ENCODE assay signal across 8 cellular contexts in the genomic region with DNA sequence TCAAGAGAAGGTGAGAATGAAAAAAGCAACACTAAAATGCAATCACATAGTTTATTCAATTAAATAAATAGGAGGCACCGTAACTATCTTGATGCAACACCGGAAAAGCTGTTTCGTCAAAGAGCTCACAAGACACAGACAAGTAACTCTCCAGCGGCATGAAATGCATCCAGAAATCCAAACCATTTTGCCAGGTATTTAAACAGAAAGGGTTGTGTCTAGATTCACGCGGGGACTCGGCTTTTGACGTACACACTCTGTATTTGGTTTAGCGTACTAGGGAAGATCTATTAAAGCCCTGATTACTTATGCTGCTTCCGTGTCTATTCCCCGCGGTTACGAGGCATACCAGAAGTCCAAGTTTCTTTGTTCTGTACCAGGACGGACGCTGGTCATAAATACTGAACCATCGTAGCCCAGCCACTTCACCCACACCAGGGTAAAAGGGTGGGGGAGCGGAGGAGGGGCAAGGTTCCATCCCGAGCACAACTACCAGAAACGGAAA. TPM values are rescaled to one million over a fixed set of nuclear protein-coding genes. Genes with fewer than 3 reads are reported as not detected.
DNase-seq lines count a peak whose midpoint lies in the region; ATAC-seq and TF ChIP-seq lines count a peak whose summit lies in the region.

No MANE protein-coding gene starts in this region.

- no peaks in the 10 kb centered on the region for H3K9me2 ChIP-seq in Loucy (replicated peaks; ENCODE audit: low read depth, low read length)

- DNase-seq in BE2C (no peak), fibroblast of peridontal ligament (ENCODE audit: extremely low read depth) (peak; percentile 81), omental fat pad (ENCODE audit: low spot score) (no peak)
- peak; percentile 51 for DNase-seq in activated CD8-positive, alpha-beta T cell treated with anti-CD3 and anti-CD28 coated beads, Interleukin-2, amount 10 ng/mL, durations not matched to agents 7 days and 5 days

- H3K36me3 Mint-ChIP-seq in activated CD8-positive, alpha-beta T cell treated with anti-CD3 and anti-CD28 coated beads, Interleukin-2, amount 10 ng/mL, durations not matched to agents 7 days and 5 days (ENCODE audit: low read depth): peaks cover 26% of the 10 kb centered on the region

- H3K36me3 ChIP-seq in BE2C (peaks cover 4% of the 10 kb centered on the region), Loucy (ENCODE audit: insufficient read depth, low read length) (no peaks in the 10 kb centered on the region)

- peaks cover 43% of the 10 kb centered on the region for H3K4me1 Mint-ChIP-seq in activated CD8-positive, alpha-beta T cell treated with anti-CD3 and anti-CD28 coated beads, Interleukin-2, amount 10 ng/mL, durations not matched to agents 7 days and 5 days (ENCODE audit: low read depth)

- peak overlapping the region; percentile 68; the same call in 1 of the 2 replicates for H2AFZ ChIP-seq in Loucy (ENCODE audit: low read length)

- peak overlapping the region; percentile 96 for H3K27ac Mint-ChIP-seq in activated CD8-positive, alpha-beta T cell treated with anti-CD3 and anti-CD28 coated beads, Interleukin-2, amount 10 ng/mL, durations not matched to agents 7 days and 5 days

- no peaks in the 10 kb centered on the region for H3K9me3 Mint-ChIP-seq in activated CD8-positive, alpha-beta T cell treated with anti-CD3 and anti-CD28 coated beads, Interleukin-2, amount 10 ng/mL, durations not matched to agents 7 days and 5 days (ENCODE audit: insufficient read depth)

- CTCF ChIA-PET in activated CD8-positive, alpha-beta T cell treated with anti-CD3 and anti-CD28 coated beads, Interleukin-2, amount 10 ng/mL, durations not matched to agents 7 days and 5 days (lab: Charles Lee): interaction anchor here (0.6 to 2.7 kb wide), 3 partner anchors 24 to 230 kb away, joined by 3 to 9 read pairs (median 4); a partner anchor contains a TSS

- no peaks in the 10 kb centered on the region for H3K27me3 Mint-ChIP-seq in activated CD8-positive, alpha-beta T cell treated with anti-CD3 and anti-CD28 coated beads, Interleukin-2, amount 10 ng/mL, durations not matched to agents 7 days and 5 days (ENCODE audit: low read depth)

- H3K27me3 ChIP-seq in BE2C (no peaks in the 10 kb centered on the region), Loucy (ENCODE audit: insufficient read depth, low read length, poor library complexity, severe bottlenecking) (no peaks in the 10 kb centered on the region)

- H3K4me2 ChIP-seq in Loucy (ENCODE audit: low read depth, low read length, poor library complexity, severe bottlenecking): peak overlapping the region; percentile 98

- H3K4me3 Mint-ChIP-seq in activated CD8-positive, alpha-beta T cell treated with anti-CD3 and anti-CD28 coated beads, Interleukin-2, amount 10 ng/mL, durations not matched to agents 7 days and 5 days: peak overlapping the region; percentile 88

- H3K4me1 ChIP-seq in BE2C (peaks cover 6% of the 10 kb centered on the region; the same call in 1 of the 2 replicates), Loucy (ENCODE audit: insufficient read depth, low read length, poor library complexity, severe bottlenecking) (peaks cover 42% of the 10 kb centered on the region)

- ATAC-seq in GM18517 (IDR thresholded peaks at IDR 0.05; ENCODE audit: unreplicated experiment) (peak; percentile 10), omental fat pad (ENCODE audit: low FRiP score) (peak; percentile 35), GM18870 (IDR thresholded peaks at IDR 0.05; ENCODE audit: unreplicated experiment) (no peak), HG02759 (IDR thresholded peaks at IDR 0.05; ENCODE audit: unreplicated experiment) (no peak)
- peak; percentile 5 for ATAC-seq in activated CD8-positive, alpha-beta T cell treated with anti-CD3 and anti-CD28 coated beads, Interleukin-2, amount 10 ng/mL, durations not matched to agents 7 days and 5 days

- TF ChIP-seq CTCF in BE2C (IDR thresholded peaks at IDR 0.05; ENCODE audit: low read depth, low read length) (no peak), Loucy (conservative IDR thresholded peaks at IDR 0.05; ENCODE audit: low read length) (no peak), omental fat pad (IDR thresholded peaks at IDR 0.05) (no peak)

- H4K20me1 ChIP-seq in Loucy (ENCODE audit: insufficient read depth, low read length, poor library complexity, severe bottlenecking): peaks cover 55% of the 10 kb centered on the region

- POLR2A ChIA-PET in activated CD8-positive, alpha-beta T cell treated with anti-CD3 and anti-CD28 coated beads, Interleukin-2, amount 10 ng/mL, durations not matched to agents 7 days and 5 days (lab: Charles Lee): interaction anchor here (1.0 to 4.0 kb wide), 10 partner anchors 9 to 903 kb away, joined by 3 to 33 read pairs (median 5); a partner anchor contains a TSS

- no peaks in the 10 kb centered on the region for H3F3A ChIP-seq in Loucy (ENCODE audit: low read depth)

- peaks cover 56% of the 10 kb centered on the region for H3K79me2 ChIP-seq in Loucy (ENCODE audit: insufficient read depth, low read length)

- peak overlapping the region; percentile 84 for H3K9ac ChIP-seq in Loucy (ENCODE audit: low read depth, low read length, poor library complexity, severe bottlenecking)

- H3K4me3 ChIP-seq in BE2C (ENCODE audit: low read depth, low read length) (peak overlapping the region; percentile 95), Loucy (ENCODE audit: low read length, poor library complexity, severe bottlenecking) (peak overlapping the region; percentile 78)

- no peaks in the 10 kb centered on the region for H3K9me3 ChIP-seq in BE2C
- no peaks in the 10 kb centered on the region for H3K9me3 ChIP-seq in Loucy (ENCODE audit: insufficient read depth, low read depth, low read length)

RNA-seq across cellular contexts. Expression of a gene that starts 0.7 kb away (rescaled TPM):
- 36.8 TPM for polyA plus RNA-seq in BE2C (2012; ENCODE audit: insufficient read depth, insufficient read length, low read depth)
- total RNA-seq in activated CD8-positive, alpha-beta T cell treated with anti-CD3 and anti-CD28 coated beads, Interleukin-2, amount 10 ng/mL, durations not matched to agents 7 days and 5 days: 10 to 100 TPM; 69.0 to 74.8 TPM
- total RNA-seq in omental fat pad: 100 to 1,000 TPM; 102 to 162 (median 132) TPM

RNA-seq across cellular contexts. Expression of a gene that starts 31.1 kb away (rescaled TPM):
- 92.7 TPM for polyA plus RNA-seq in BE2C (2012; ENCODE audit: insufficient read depth, insufficient read length, low read depth)
- total RNA-seq in activated CD8-positive, alpha-beta T cell treated with anti-CD3 and anti-CD28 coated beads, Interleukin-2, amount 10 ng/mL, durations not matched to agents 7 days and 5 days: 100 to 1,000 TPM; 123 to 127 TPM
- 10 to 100 TPM; 22.4 to 38.6 (median 28.7) TPM for total RNA-seq in omental fat pad

Comparison
In these comparisons a context has a peak if more than half of its experiments do, and no peak if none do; other contexts are left out.
1. DNase-seq: peak in activated CD8-positive, alpha-beta T cell treated with anti-CD3 and anti-CD28 coated beads, Interleukin-2, amount 10 ng/mL, durations not matched to agents 7 days and 5 days (single experiment) and fibroblast of peridontal ligament (single experiment); none in BE2C (single experiment) and omental fat pad (single experiment).
2. ATAC-seq: peak in GM18517 (single experiment), activated CD8-positive, alpha-beta T cell treated with anti-CD3 and anti-CD28 coated beads, Interleukin-2, amount 10 ng/mL, durations not matched to agents 7 days and 5 days (single experiment) and omental fat pad (single experiment); none in GM18870 (single experiment) and HG02759 (single experiment).